In genomic region chr4:98288671-98289070, GRCh38 we compare ENCODE assay signal across 7 cellular contexts. TPM values are rescaled to one million over a fixed set of nuclear protein-coding genes. Genes with fewer than 3 reads are reported as not detected.
DNase-seq lines count a peak whose midpoint lies in the region; ATAC-seq and TF ChIP-seq lines count a peak whose summit lies in the region.
"Not testable (repeated sequence)": the region's sequence is repeated elsewhere in the genome, so short reads cannot be mapped to it uniquely, and the experiment has no call there.

No MANE protein-coding gene starts in this region.

- H3K27ac Mint-ChIP-seq in activated B cell treated with CpG ODN at 0.5 μM for 24 hours (peak overlapping the region; percentile 74), immature natural killer cell (peak overlapping the region; percentile 52 to 87 (median 72))
- peak overlapping the region; percentile 75 for H3K27ac Mint-ChIP-seq in activated T-helper 17 cell treated with anti-CD3 and anti-CD28 coated beads, Interleukin-2, amount 50 U/mL, for 72 hours

- H3K4me3 Mint-ChIP-seq in activated B cell treated with CpG ODN at 0.5 μM for 24 hours (peak overlapping the region; percentile 72), immature natural killer cell (peak overlapping the region; percentile 33 to 56 (median 56))
- H3K4me3 Mint-ChIP-seq in activated T-helper 17 cell treated with anti-CD3 and anti-CD28 coated beads, Interleukin-2, amount 50 U/mL, for 72 hours, result peak overlapping the region; percentile 75

- POLR2A ChIA-PET in activated B cell treated with CpG ODN at 0.5 μM for 24 hours (lab: Charles Lee), result interaction anchor here (0.6 to 2.4 kb wide), 3 partner anchors 27 to 112 kb away, joined by 4 to 30 read pairs (median 6); partner anchors contain the start of gene RAP1GDS1

- H3K9me3 Mint-ChIP-seq in activated B cell treated with CpG ODN at 0.5 μM for 24 hours; activated T-helper 17 cell treated with anti-CD3 and anti-CD28 coated beads, Interleukin-2, amount 50 U/mL, for 72 hours; immature natural killer cell: not testable (repeated sequence)

- H4K20me1 ChIP-seq in Loucy (ENCODE audit: insufficient read depth, low read length, poor library complexity, severe bottlenecking), result not testable (repeated sequence)

- ATAC-seq in GM18502 (IDR thresholded peaks at IDR 0.05; ENCODE audit: poor library complexity, unreplicated experiment), result peak; percentile 44
- ATAC-seq in GM19438 (IDR thresholded peaks at IDR 0.05; ENCODE audit: low read depth, unreplicated experiment), result peak; percentile 33
- peak; percentile 44 for ATAC-seq in HG03064 (IDR thresholded peaks at IDR 0.05; ENCODE audit: low read depth, unreplicated experiment)
- peak; percentile 28 for ATAC-seq in activated B cell treated with CpG ODN at 0.5 μM for 24 hours (ENCODE audit: low read depth)
- ATAC-seq in activated T-helper 17 cell treated with anti-CD3 and anti-CD28 coated beads, Interleukin-2, amount 50 U/mL, for 72 hours (replicated peaks), result not testable (repeated sequence)

- not testable (repeated sequence) for H3K9me2 ChIP-seq in Loucy (replicated peaks; ENCODE audit: low read depth, low read length)

- peak overlapping the region; percentile 63 for H3K4me2 ChIP-seq in Loucy (ENCODE audit: low read depth, low read length, poor library complexity, severe bottlenecking)

- H3K27me3 Mint-ChIP-seq in activated B cell treated with CpG ODN at 0.5 μM for 24 hours; activated T-helper 17 cell treated with anti-CD3 and anti-CD28 coated beads, Interleukin-2, amount 50 U/mL, for 72 hours; immature natural killer cell (ENCODE audit: low read depth in 3 of 3): not testable (repeated sequence)

- peak overlapping the region; percentile 54 for H3K4me3 ChIP-seq in Loucy (ENCODE audit: low read length, poor library complexity, severe bottlenecking)

- not testable (repeated sequence) for H2AFZ ChIP-seq in Loucy (ENCODE audit: low read length)

- CTCF ChIA-PET in activated B cell treated with CpG ODN at 0.5 μM for 24 hours (lab: Charles Lee), result not testable (repeated sequence)

- not testable (repeated sequence) for H3K27me3 ChIP-seq in Loucy (ENCODE audit: insufficient read depth, low read length, poor library complexity, severe bottlenecking)

- H3F3A ChIP-seq in Loucy (ENCODE audit: low read depth), result peaks cover 11% of the 10 kb centered on the region

- intact Hi-C loops in activated B cell treated with CpG ODN at 0.5 μM for 24 hours (cut with micrococcal nuclease), result loop anchor here (2.0 kb wide), 1 partner anchor 28 kb away; the partner anchor contains the start of gene RAP1GDS1

- H3K9me3 ChIP-seq in Loucy (ENCODE audit: insufficient read depth, low read depth, low read length), result not testable (repeated sequence)

- not testable (repeated sequence) for DNase-seq in activated B cell treated with CpG ODN at 0.5 μM for 24 hours, immature natural killer cell

- H3K4me1 ChIP-seq in Loucy (ENCODE audit: insufficient read depth, low read length, poor library complexity, severe bottlenecking), result peaks cover 79% of the 10 kb centered on the region

- not testable (repeated sequence) for H3K36me3 Mint-ChIP-seq in activated B cell treated with CpG ODN at 0.5 μM for 24 hours (ENCODE audit: low read depth); activated T-helper 17 cell treated with anti-CD3 and anti-CD28 coated beads, Interleukin-2, amount 50 U/mL, for 72 hours (ENCODE audit: low read depth); immature natural killer cell

- H3K9ac ChIP-seq in Loucy (ENCODE audit: low read depth, low read length, poor library complexity, severe bottlenecking), result peak overlapping the region; percentile 71

- H3K4me1 Mint-ChIP-seq in activated B cell treated with CpG ODN at 0.5 μM for 24 hours (peaks cover 57% of the 10 kb centered on the region), immature natural killer cell (peaks cover 53 to 67% of the 10 kb centered on the region in 2 donors)
- peaks cover 31% of the 10 kb centered on the region for H3K4me1 Mint-ChIP-seq in activated T-helper 17 cell treated with anti-CD3 and anti-CD28 coated beads, Interleukin-2, amount 50 U/mL, for 72 hours

- H3K79me2 ChIP-seq in Loucy (ENCODE audit: insufficient read depth, low read length), result peaks cover 88% of the 10 kb centered on the region

- H3K36me3 ChIP-seq in Loucy (ENCODE audit: insufficient read depth, low read length), result not testable (repeated sequence)

- not testable (repeated sequence) for TF ChIP-seq CTCF in Loucy (conservative IDR thresholded peaks at IDR 0.05; ENCODE audit: low read length); activated B cell treated with CpG ODN at 0.5 μM for 24 hours (IDR thresholded peaks at IDR 0.05)

RNA-seq across cellular contexts. Expression of gene RAP1GDS1, which starts 27.5 kb away (rescaled TPM):
- 51.6 and 54.6 TPM in 2 replicates for total RNA-seq in activated B cell treated with CpG ODN at 0.5 μM for 24 hours
- 10 to 100 TPM; 29.8 to 66.1 TPM for total RNA-seq in activated T-helper 17 cell treated with anti-CD3 and anti-CD28 coated beads, Interleukin-2, amount 50 U/mL, for 72 hours
- polyA plus RNA-seq in immature natural killer cell, result 10 to 100 TPM; 50.4 to 85.0 (median 54.8) TPM
